Comparison of ENCODE assay signal across 21 cellular contexts in the genomic region with DNA sequence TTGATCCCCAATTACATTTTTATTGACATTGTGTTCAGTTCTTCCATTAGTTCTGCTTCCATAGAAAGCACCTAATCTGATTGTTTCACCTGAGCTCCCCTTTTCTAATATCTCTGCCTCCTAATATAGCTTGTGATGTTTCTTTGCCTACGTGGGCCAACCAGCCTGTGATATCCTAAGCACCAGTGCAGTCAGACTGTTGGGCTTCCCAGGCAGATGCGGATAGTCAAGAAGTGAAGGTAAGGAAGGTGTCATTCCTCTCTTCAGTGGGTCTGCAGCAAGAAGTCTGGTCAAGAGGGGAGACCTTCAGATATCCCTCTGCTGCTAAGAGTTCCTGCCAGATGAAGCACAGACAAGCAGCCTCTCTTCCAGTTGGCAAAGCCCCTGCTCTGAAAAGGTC. TPM values are rescaled to one million over a fixed set of nuclear protein-coding genes. Genes with fewer than 3 reads are reported as not detected.
DNase-seq lines count a peak whose midpoint lies in the region; ATAC-seq, FAIRE-seq and TF ChIP-seq lines count a peak whose summit lies in the region.
"Had no signal": no experiment of that assay in that cellular context is flagged by ENCODE, and none has a peak within 500 bp of the region (broad histone marks: within the 10 kb centered on the region; RNA-seq: fewer than 3 reads in every experiment).

No MANE protein-coding gene starts in this region.

- BruUV-seq in HepG2 (replicated peaks; lab: Mats Ljungman, UMichigan): no TSS peak

- no peak for TF ChIP-seq EP300 in HepG2 (IDR thresholded peaks at IDR 0.05; ENCODE audit: low read depth in 2 of 2, low read length in 2 of 2)
- no peak for TF ChIP-seq EP300 in HepG2 (CRISPR knock-in tag; IDR thresholded peaks at IDR 0.05; ENCODE audit: borderline replicate concordance)
- no peak for TF ChIP-seq EP300 in tibial nerve (IDR thresholded peaks at IDR 0.05)

- H3K4me1 ChIP-seq in HepG2 (ENCODE audit: insufficient read depth, low read length) (no peaks in the 10 kb centered on the region), right lobe of liver (no peaks in the 10 kb centered on the region), heart left ventricle (peaks cover 0 to 17% (median 2%) of the 10 kb centered on the region in 12 donors), right cardiac atrium (ENCODE audit: control insufficient read depth, insufficient read depth, low read length) (no peaks in the 10 kb centered on the region), tibial nerve (peaks cover 0 to 15% (median 0%) of the 10 kb centered on the region in 4 donors)
- H3K4me1 ChIP-seq: BE2C had no signal

- intact Hi-C loops in HepG2 (cut with micrococcal nuclease; ENCODE audit: unreplicated experiment) (no loop called here), right lobe of liver (cut with DNase I) (no loop called here), heart left ventricle (cut with DNase I) (loop anchor here in 1 of 10 donors (5.0 kb wide), 1 partner anchor 34 kb away; no protein-coding TSS in a partner anchor), right cardiac atrium (cut with DNase I) (no loop called here)

- H2AFZ ChIP-seq in HepG2 (ENCODE audit: low read length): no peak overlapping the region

- peaks cover 13 to 36% of the 10 kb centered on the region in 2 experiments for H3K36me3 ChIP-seq in HepG2 (replicated peaks in 1 of 2; ENCODE audit: control insufficient read depth in 1 of 2, insufficient read depth in 2 of 2, low read length in 2 of 2)
- H3K36me3 ChIP-seq in right lobe of liver: peaks cover 0 to 2% (median 0%) of the 10 kb centered on the region in 4 donors
- H3K36me3 ChIP-seq in heart left ventricle: peaks cover 0 to 70% (median 12%) of the 10 kb centered on the region in 9 donors
- peaks cover 0 to 72% (median 1%) of the 10 kb centered on the region in 3 donors for H3K36me3 ChIP-seq in tibial nerve
- H3K36me3 ChIP-seq: BE2C had no signal

- H3K27ac Mint-ChIP-seq in type B pancreatic cell: peak overlapping the region; percentile 44
- H3K27ac Mint-ChIP-seq: CD4-positive, CD25-positive, alpha-beta regulatory T cell had no signal

- peaks cover 55% of the 10 kb centered on the region for H3K36me3 Mint-ChIP-seq in type B pancreatic cell

- TF ChIP-seq CTCF in HepG2 (CRISPR knock-in tag; IDR thresholded peaks at IDR 0.05) (no peak), right lobe of liver (IDR thresholded peaks at IDR 0.05) (no peak), heart left ventricle (IDR thresholded peaks at IDR 0.05) (no peak), type B pancreatic cell (conservative IDR thresholded peaks at IDR 0.05) (no peak), tibial nerve (IDR thresholded peaks at IDR 0.05) (no peak)

- peak; percentile 27; the same call in 2 of the 3 replicates for ATAC-seq in HepG2
- ATAC-seq in right lobe of liver: no peak
- peak in 3 of 4 donors; percentile 34 to 65 (median 34) for ATAC-seq in heart left ventricle
- peak; percentile 15 to 32 for ATAC-seq in right cardiac atrium
- ATAC-seq: HCT116 had no signal

- POLR2A ChIA-PET in HepG2 (lab: Yijun Ruan, JAX): no interaction called here

- H3K9me3 Mint-ChIP-seq in type B pancreatic cell: peaks cover 8% of the 10 kb centered on the region

- no peak overlapping the region for H3K4me3 Mint-ChIP-seq in type B pancreatic cell
- H3K4me3 Mint-ChIP-seq: CD4-positive, CD25-positive, alpha-beta regulatory T cell; CD8-positive, alpha-beta memory T cell had no signal

- no peaks in the 10 kb centered on the region for H3K27me3 ChIP-seq in HepG2 (ENCODE audit: control insufficient read depth in 1 of 2, insufficient read depth in 2 of 2, low read length in 2 of 2)
- no peaks in the 10 kb centered on the region for H3K27me3 ChIP-seq in right lobe of liver
- no peaks in the 10 kb centered on the region for H3K27me3 ChIP-seq in heart left ventricle
- no peaks in the 10 kb centered on the region for H3K27me3 ChIP-seq in right cardiac atrium (ENCODE audit: control insufficient read depth, insufficient read depth)
- no peaks in the 10 kb centered on the region for H3K27me3 ChIP-seq in tibial nerve
- H3K27me3 ChIP-seq: BE2C had no signal

- 95% methylated on average over 2 of the region's 2 CpGs for WGBS in HepG2 (ENCODE audit: low lambda C conversion rate)
- 63% methylated on average over 1 of the region's 2 CpGs for WGBS in right lobe of liver (ENCODE audit: insufficient coverage, low coverage, low lambda C conversion rate, missing lambda C conversion rate)
- WGBS in heart left ventricle, 4 donors: 60 to 73% (median 65%) methylated on average over 2 of the region's 2 CpGs
- WGBS in right cardiac atrium: 71% methylated on average over 2 of the region's 2 CpGs
- WGBS in tibial nerve, 2 donors: 89 to 96% methylated on average over 2 of the region's 2 CpGs

- H3K27ac ChIP-seq in HepG2 (ENCODE audit: extremely low read length, insufficient read depth, low read length) (no peak overlapping the region), right lobe of liver (no peak overlapping the region), heart left ventricle (peak overlapping the region in 3 of 12 donors; percentile 10 to 28 (median 11)), right cardiac atrium (ENCODE audit: low read length) (peak overlapping the region; percentile 59), tibial nerve (peak overlapping the region in 1 of 4 donors; percentile 14)

- no peaks in the 10 kb centered on the region for H3K27me3 Mint-ChIP-seq in type B pancreatic cell
- H3K27me3 Mint-ChIP-seq: CD4-positive, CD25-positive, alpha-beta regulatory T cell; CD8-positive, alpha-beta memory T cell had no signal

- no peaks in the 10 kb centered on the region for H3K4me1 Mint-ChIP-seq in type B pancreatic cell (ENCODE audit: unreplicated experiment)
- H3K4me1 Mint-ChIP-seq: CD4-positive, CD25-positive, alpha-beta regulatory T cell; CD8-positive, alpha-beta memory T cell had no signal

- CTCF ChIA-PET in HepG2 (lab: Yijun Ruan, JAX; ENCODE audit: low intra/inter-chr PET ratio, low total read pairs): no interaction called here

- DNase-seq in HepG2 (ENCODE audit: low spot score): no peak
- DNase-seq in right lobe of liver: no peak
- no peak for DNase-seq in heart left ventricle
- DNase-seq in right cardiac atrium: no peak
- no peak for DNase-seq in type B pancreatic cell (ENCODE audit: extremely low spot score, unreplicated experiment)
- no peak for DNase-seq in tibial nerve (ENCODE audit: low spot score in 2 of 2)
- no peak for DNase-seq in activated gamma-delta T cell (lab: John Stamatoyannopoulos, UW)
- no peak for DNase-seq in pons (ENCODE audit: low spot score)
- DNase-seq: BE2C; C1 segment of cervical spinal cord; CD4-positive, CD25-positive, alpha-beta regulatory T cell; CD8-positive, alpha-beta memory T cell; COR-L47; GOT3; H7 had no signal

- no peak overlapping the region for H3K4me2 ChIP-seq in HepG2 (ENCODE audit: low read depth, low read length)

- no peak overlapping the region for H3K4me3 ChIP-seq in HepG2 (replicated peaks in 1 of 3; ENCODE audit: insufficient read depth in 1 of 3, low read depth in 2 of 3, low read length in 3 of 3)
- no peak overlapping the region for H3K4me3 ChIP-seq in right lobe of liver
- no peak overlapping the region for H3K4me3 ChIP-seq in heart left ventricle
- no peak overlapping the region for H3K4me3 ChIP-seq in right cardiac atrium (ENCODE audit: low read length)
- H3K4me3 ChIP-seq in tibial nerve: no peak overlapping the region

- H3K9me3 ChIP-seq in HepG2 (ENCODE audit: low read length) (peaks cover 11% of the 10 kb centered on the region), right lobe of liver (peaks cover 0 to 5% (median 0%) of the 10 kb centered on the region in 4 donors), heart left ventricle (peaks cover 0 to 13% (median 4%) of the 10 kb centered on the region in 12 donors), right cardiac atrium (ENCODE audit: control insufficient read depth, low read length) (no peaks in the 10 kb centered on the region), tibial nerve (peaks cover 0 to 12% (median 4%) of the 10 kb centered on the region in 4 donors)
- H3K9me3 ChIP-seq: BE2C had no signal

- no peak for TF ChIP-seq POLR2A in HepG2 (IDR thresholded peaks at IDR 0.05; ENCODE audit: insufficient read depth in 1 of 2, low read depth in 2 of 2, low read length in 2 of 2)
- TF ChIP-seq POLR2A in right lobe of liver (IDR thresholded peaks at IDR 0.05): no peak
- TF ChIP-seq POLR2A in heart left ventricle (IDR thresholded peaks at IDR 0.05): no peak
- TF ChIP-seq POLR2A in tibial nerve (IDR thresholded peaks at IDR 0.05): no peak

- in situ Hi-C loops in HepG2 (cut with HindIII; ENCODE audit: extremely low pct_ligation_motif_present, low pct_unique_long_range_greater_than_20kb): no loop called here

- no peak for FAIRE-seq in HepG2 (lab: Jason Lieb, UNC)
- FAIRE-seq: D721Med, G401.6, GM12892, GM18507, HTR-8/SVneo had no signal

- no peak for TF ChIP-seq RAD21 in HepG2 (CRISPR knock-in tag; IDR thresholded peaks at IDR 0.05)

- H3K9ac ChIP-seq in HepG2 (ENCODE audit: insufficient read depth, low read depth, low read length): no peak overlapping the region

- H4K20me1 ChIP-seq in HepG2 (ENCODE audit: insufficient read depth, low read length): no peaks in the 10 kb centered on the region

- no peaks in the 10 kb centered on the region for H3K79me2 ChIP-seq in HepG2 (ENCODE audit: insufficient read depth, low read length)

RNA-seq across cellular contexts. Expression of a gene that starts 16.2 kb away (rescaled TPM):
- total RNA-seq in HepG2 (2016; rRNA removed; fragmentation: Illumina TruSeq; extraction: Trizol): 0.09 TPM in 1 of 2 replicates, not detected in the other
- total RNA-seq in HepG2 (2016; cell fraction: cytosol; rRNA removed; fragmentation: Illumina TruSeq; extraction: Trizol; ENCODE audit: low read depth): not detected in 2 replicates
- 0.24 TPM in 1 of 2 replicates, not detected in the other for total RNA-seq in HepG2 (2016; cell fraction: insoluble cytoplasmic fraction; rRNA removed; fragmentation: Illumina TruSeq; extraction: Trizol)
- 0.03 TPM in 1 of 2 replicates, not detected in the other for total RNA-seq in HepG2 (2016; cell fraction: membrane; rRNA removed; fragmentation: Illumina TruSeq; extraction: Trizol)
- total RNA-seq in HepG2 (2016; cell fraction: nucleus; rRNA removed; fragmentation: Illumina TruSeq; extraction: Trizol): 0.06 and 0.25 TPM in 2 replicates
- polyA plus RNA-seq in HepG2 (2011; rRNA removed): 0.17 TPM in 1 of 2 replicates, not detected in the other
- polyA plus RNA-seq in HepG2 (2011; cell fraction: cytosol; rRNA removed): not detected in 2 replicates
- 0.19 and 0.29 TPM in 2 replicates for polyA plus RNA-seq in HepG2 (2011; cell fraction: nucleus; rRNA removed)
- polyA plus RNA-seq in HepG2 (2012): 0.11 TPM in 1 of 2 replicates, not detected in the other
- not detected in 2 replicates for polyA plus RNA-seq in HepG2 (2016; cell fraction: cytosol; fragmentation: Illumina TruSeq; extraction: Trizol; ENCODE audit: low read depth)
- not detected in 2 replicates for polyA plus RNA-seq in HepG2 (2016; cell fraction: insoluble cytoplasmic fraction; fragmentation: Illumina TruSeq; extraction: Trizol; ENCODE audit: low read depth)
- polyA plus RNA-seq in HepG2 (2016; cell fraction: membrane; fragmentation: Illumina TruSeq; extraction: Trizol; ENCODE audit: low read depth): not detected in 2 replicates
- not detected in 2 replicates for polyA plus RNA-seq in HepG2 (2016; cell fraction: nucleus; fragmentation: Illumina TruSeq; extraction: Trizol; ENCODE audit: insufficient read depth, low read depth)
- polyA minus RNA-seq in HepG2 (2011; rRNA and poly(A)+ RNA removed; ENCODE audit: low replicate concordance): not detected in 2 replicates
- polyA minus RNA-seq in HepG2 (2011; cell fraction: cytosol; rRNA and poly(A)+ RNA removed): not detected in 2 replicates
- polyA minus RNA-seq in HepG2 (2011; cell fraction: nucleus; rRNA and poly(A)+ RNA removed): 1.4 and 1.7 TPM in 2 replicates
- total RNA-seq in right lobe of liver: under 1 TPM in 5 of 6 experiments, not detected in 1; 0.05 to 0.35 (median 0.06) TPM
- 1 to 10 TPM in 6 of 9 donors, under 1 TPM in 3; 0.40 to 4.6 (median 1.2) TPM for total RNA-seq in heart left ventricle
- under 1 TPM; 0.36 to 0.42 TPM for polyA plus RNA-seq in heart left ventricle
- total RNA-seq in right cardiac atrium: 10 to 100 TPM in 2 of 4 donors, 1 to 10 TPM in 2; 7.6 to 14.9 (median 9.0) TPM
- 2.1 TPM for polyA plus RNA-seq in right cardiac atrium
- total RNA-seq in type B pancreatic cell (ENCODE audit: low replicate concordance): 1.8 and 2.8 TPM in 2 replicates
- 1 to 10 TPM in 3 of 4 donors, under 1 TPM in 1; 0.21 to 2.7 (median 1.7) TPM for total RNA-seq in tibial nerve
- total RNA-seq: CD4-positive, CD25-positive, alpha-beta regulatory T cell had no signal
- polyA plus RNA-seq: CD4-positive, CD25-positive, alpha-beta regulatory T cell; CD8-positive, alpha-beta memory T cell had no signal

Comparison
In these comparisons a context has a peak if more than half of its experiments do, and no peak if none do; other contexts are left out.
1. ATAC-seq: peak in HepG2 (single experiment), heart left ventricle (3 of 4) and right cardiac atrium (2 of 2); none in right lobe of liver (0 of 4).